ENCODE assay signal across 8 cellular contexts in the genomic region with DNA sequence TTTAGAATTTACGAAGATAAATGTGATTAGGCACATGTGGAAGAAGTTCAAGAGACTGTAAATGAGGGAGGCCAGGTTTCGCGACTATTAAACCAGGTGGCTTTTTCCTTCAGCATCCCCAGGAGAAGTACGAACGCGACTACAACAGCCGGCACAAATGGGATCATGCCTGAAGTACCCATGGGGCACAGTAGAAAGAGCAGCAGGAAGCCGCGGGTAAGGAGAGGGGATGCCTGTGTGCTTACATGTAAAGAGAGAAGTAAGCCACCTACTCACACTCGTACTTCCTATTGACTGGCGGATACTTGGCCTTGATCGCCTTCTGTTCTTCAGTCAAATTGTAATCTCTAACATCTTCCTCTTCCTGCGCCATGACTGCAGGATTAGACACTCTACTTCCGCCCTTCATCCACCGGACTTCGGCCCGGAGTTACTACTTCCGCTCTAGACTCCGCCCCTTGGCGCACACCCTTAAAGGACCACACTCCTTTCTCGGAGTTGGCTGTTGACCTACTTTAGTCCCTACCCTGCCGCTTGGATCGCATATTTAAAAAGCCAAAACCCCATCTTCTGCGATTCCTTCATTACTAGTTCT. TPM values are rescaled to one million over a fixed set of nuclear protein-coding genes. Genes with fewer than 3 reads are reported as not detected.
A peak's percentile ranks its signal among the peaks of the same experiment; 100 is the strongest.
DNase-seq lines count a peak whose midpoint lies in the region; TF ChIP-seq lines count a peak whose summit lies in the region.

A gene (minus strand): TSS at position 394 of the 595 bp plus-strand sequence. CDS start 21 bp downstream, at position 373.

- peak; percentile 73 for TF ChIP-seq POLR2A in NB4 (IDR thresholded peaks at IDR 0.05; ENCODE audit: extremely low read depth, insufficient read length)
- TF ChIP-seq POLR2A in suprapubic skin (IDR thresholded peaks at IDR 0.05), result peak in 1 of 2 donors; percentile 60

- CTCF ChIA-PET in HEK293 (lab: Yijun Ruan, JAX), result interaction anchor here (0.6 to 1.2 kb wide), 5 partner anchors 20 to 580 kb away, joined by 3 to 4 read pairs (median 3); no protein-coding TSS in a partner anchor

- POLR2A ChIA-PET in HEK293 (lab: Yijun Ruan, JAX), result interaction anchor here (0.6 to 2.1 kb wide), 19 partner anchors 9 to 1543 kb away, joined by 3 to 9 read pairs (median 4); a partner anchor contains a TSS

- peak within 1 kb of the TSS; percentile 96 for H3K27ac Mint-ChIP-seq in activated naive CD4-positive, alpha-beta T cell treated with anti-CD3 and anti-CD28 coated beads, Interleukin-2, amount 50 U/mL, for 24 hours

- H3K27ac ChIP-seq in HEK293 (ENCODE audit: extremely low read depth, low read depth, low read length), result peak within 1 kb of the TSS; percentile 86
- H3K27ac ChIP-seq in SK-N-MC, result peak within 1 kb of the TSS; percentile 100
- H3K27ac ChIP-seq in suprapubic skin, result peak within 1 kb of the TSS; percentile 99

- peaks cover 48% of the 10 kb centered on the region for H3K4me1 Mint-ChIP-seq in activated naive CD4-positive, alpha-beta T cell treated with anti-CD3 and anti-CD28 coated beads, Interleukin-2, amount 50 U/mL, for 24 hours

- H3K4me1 ChIP-seq in HEK293 (ENCODE audit: control insufficient read depth, insufficient read depth, low read length), result no peaks in the 10 kb centered on the region
- peaks cover 52% of the 10 kb centered on the region for H3K4me1 ChIP-seq in suprapubic skin

- H3K36me3 ChIP-seq in HEK293 (ENCODE audit: control insufficient read depth in 2 of 2, insufficient read depth in 1 of 2, low read length in 2 of 2) (peaks cover 19 to 44% of the 10 kb centered on the region in 2 experiments; a peak in 2 of 3 replicates), SK-N-MC (ENCODE audit: insufficient read depth, low read length) (peaks cover 37% of the 10 kb centered on the region), suprapubic skin (peaks cover 13% of the 10 kb centered on the region)

- H3K4me3 Mint-ChIP-seq in activated naive CD4-positive, alpha-beta T cell treated with anti-CD3 and anti-CD28 coated beads, Interleukin-2, amount 50 U/mL, for 24 hours, result peak within 1 kb of the TSS; percentile 91

- no peaks in the 10 kb centered on the region for H3K9me3 Mint-ChIP-seq in activated naive CD4-positive, alpha-beta T cell treated with anti-CD3 and anti-CD28 coated beads, Interleukin-2, amount 50 U/mL, for 24 hours

- peak within 1 kb of the TSS; percentile 100 for H3K9ac ChIP-seq in SK-N-MC (ENCODE audit: insufficient read length)

- no peak for TF ChIP-seq EP300 in suprapubic skin (IDR thresholded peaks at IDR 0.05)

- DNase-seq in GDM1 (lab: John Stamatoyannopoulos, UW) (peak; percentile 95), NB4 (ENCODE audit: low read depth) (peak; percentile 96), SK-N-MC (ENCODE audit: low read depth, low spot score) (peak; percentile 75), globus pallidus (ENCODE audit: low spot score) (peak; percentile 95), nucleus accumbens (lab: John Stamatoyannopoulos, UW) (peak; percentile 47 to 95 (median 82)), suprapubic skin (ENCODE audit: low spot score in 2 of 2) (peak; percentile 96 to 97)

- TF ChIP-seq CTCF in HEK293 (tag by site-specific recombination; IDR thresholded peaks at IDR 0.05) (no peak), NB4 (IDR thresholded peaks at IDR 0.05; ENCODE audit: low read depth, low read length) (no peak), suprapubic skin (IDR thresholded peaks at IDR 0.05) (no peak)

- H3K36me3 Mint-ChIP-seq in activated naive CD4-positive, alpha-beta T cell treated with anti-CD3 and anti-CD28 coated beads, Interleukin-2, amount 50 U/mL, for 24 hours, result peaks cover 14% of the 10 kb centered on the region

- no peaks in the 10 kb centered on the region for H3K27me3 Mint-ChIP-seq in activated naive CD4-positive, alpha-beta T cell treated with anti-CD3 and anti-CD28 coated beads, Interleukin-2, amount 50 U/mL, for 24 hours

- H3K4me3 ChIP-seq in HEK293 (ENCODE audit: low read depth, low read length) (peak within 1 kb of the TSS; percentile 94), NB4 (ENCODE audit: low read depth, low read length) (peak within 1 kb of the TSS; percentile 100), SK-N-MC (peak within 1 kb of the TSS; percentile 87), suprapubic skin (peak within 1 kb of the TSS; percentile 82)

- H3K27me3 ChIP-seq in suprapubic skin, result no peaks in the 10 kb centered on the region

- WGBS in suprapubic skin, result under 1% methylated on average over 24 of the region's 24 CpGs

- H3K9me3 ChIP-seq in HEK293 (ENCODE audit: control insufficient read depth, insufficient read depth, low read depth, low read length) (no peaks in the 10 kb centered on the region), SK-N-MC (ENCODE audit: low read depth, low read length) (no peaks in the 10 kb centered on the region), suprapubic skin (no peaks in the 10 kb centered on the region)

TF ChIP-seq in HEK293, 187 proteins besides CTCF, POLR2A, EP300 and RAD21 (continues in another document):
- TF ChIP-seq, protein P1, sequence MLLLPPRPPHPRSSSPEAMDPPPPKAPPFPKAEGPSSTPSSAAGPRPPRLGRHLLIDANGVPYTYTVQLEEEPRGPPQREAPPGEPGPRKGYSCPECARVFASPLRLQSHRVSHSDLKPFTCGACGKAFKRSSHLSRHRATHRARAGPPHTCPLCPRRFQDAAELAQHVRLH (tag by site-specific recombination; IDR thresholded peaks at IDR 0.05), result 0 out of 2 replicates have a peak, but pooled peaks have one; percentile 47
- TF ChIP-seq HOXA7 (CRISPR knock-in tag; IDR thresholded peaks at IDR 0.05; ENCODE audit: borderline replicate concordance) (no peak), ZNF76 (tag by site-specific recombination; IDR thresholded peaks at IDR 0.05; ENCODE audit: borderline replicate concordance, low read depth) (peak; percentile 80), ZBTB17 (tag by site-specific recombination; IDR thresholded peaks at IDR 0.05) (peak; percentile 94), ZNF16 (tag by site-specific recombination; IDR thresholded peaks at IDR 0.05; ENCODE audit: low read depth) (no peak), ZNF629 (tag by site-specific recombination; IDR thresholded peaks at IDR 0.05) (peak; percentile 36), MZF1 (tag by site-specific recombination; IDR thresholded peaks at IDR 0.05; ENCODE audit: borderline replicate concordance) (0 out of 2 replicates have a peak, but pooled peaks have one; percentile 27), ZNF660 (tag by site-specific recombination; IDR thresholded peaks at IDR 0.05) (0 out of 2 replicates have a peak, but pooled peaks have one; percentile 25), IKZF3 (tag by site-specific recombination; IDR thresholded peaks at IDR 0.05) (peak; percentile 66), KLF8 (tag by site-specific recombination; IDR thresholded peaks at IDR 0.05) (peak; percentile 18), KLF16 (tag by site-specific recombination; IDR thresholded peaks at IDR 0.05) (no peak), ZNF335 (tag by site-specific recombination; conservative IDR thresholded peaks at IDR 0.05) (peak; percentile 94), ZBTB1 (tag by site-specific recombination; IDR thresholded peaks at IDR 0.05) (no peak)
- TF ChIP-seq, protein P2, sequence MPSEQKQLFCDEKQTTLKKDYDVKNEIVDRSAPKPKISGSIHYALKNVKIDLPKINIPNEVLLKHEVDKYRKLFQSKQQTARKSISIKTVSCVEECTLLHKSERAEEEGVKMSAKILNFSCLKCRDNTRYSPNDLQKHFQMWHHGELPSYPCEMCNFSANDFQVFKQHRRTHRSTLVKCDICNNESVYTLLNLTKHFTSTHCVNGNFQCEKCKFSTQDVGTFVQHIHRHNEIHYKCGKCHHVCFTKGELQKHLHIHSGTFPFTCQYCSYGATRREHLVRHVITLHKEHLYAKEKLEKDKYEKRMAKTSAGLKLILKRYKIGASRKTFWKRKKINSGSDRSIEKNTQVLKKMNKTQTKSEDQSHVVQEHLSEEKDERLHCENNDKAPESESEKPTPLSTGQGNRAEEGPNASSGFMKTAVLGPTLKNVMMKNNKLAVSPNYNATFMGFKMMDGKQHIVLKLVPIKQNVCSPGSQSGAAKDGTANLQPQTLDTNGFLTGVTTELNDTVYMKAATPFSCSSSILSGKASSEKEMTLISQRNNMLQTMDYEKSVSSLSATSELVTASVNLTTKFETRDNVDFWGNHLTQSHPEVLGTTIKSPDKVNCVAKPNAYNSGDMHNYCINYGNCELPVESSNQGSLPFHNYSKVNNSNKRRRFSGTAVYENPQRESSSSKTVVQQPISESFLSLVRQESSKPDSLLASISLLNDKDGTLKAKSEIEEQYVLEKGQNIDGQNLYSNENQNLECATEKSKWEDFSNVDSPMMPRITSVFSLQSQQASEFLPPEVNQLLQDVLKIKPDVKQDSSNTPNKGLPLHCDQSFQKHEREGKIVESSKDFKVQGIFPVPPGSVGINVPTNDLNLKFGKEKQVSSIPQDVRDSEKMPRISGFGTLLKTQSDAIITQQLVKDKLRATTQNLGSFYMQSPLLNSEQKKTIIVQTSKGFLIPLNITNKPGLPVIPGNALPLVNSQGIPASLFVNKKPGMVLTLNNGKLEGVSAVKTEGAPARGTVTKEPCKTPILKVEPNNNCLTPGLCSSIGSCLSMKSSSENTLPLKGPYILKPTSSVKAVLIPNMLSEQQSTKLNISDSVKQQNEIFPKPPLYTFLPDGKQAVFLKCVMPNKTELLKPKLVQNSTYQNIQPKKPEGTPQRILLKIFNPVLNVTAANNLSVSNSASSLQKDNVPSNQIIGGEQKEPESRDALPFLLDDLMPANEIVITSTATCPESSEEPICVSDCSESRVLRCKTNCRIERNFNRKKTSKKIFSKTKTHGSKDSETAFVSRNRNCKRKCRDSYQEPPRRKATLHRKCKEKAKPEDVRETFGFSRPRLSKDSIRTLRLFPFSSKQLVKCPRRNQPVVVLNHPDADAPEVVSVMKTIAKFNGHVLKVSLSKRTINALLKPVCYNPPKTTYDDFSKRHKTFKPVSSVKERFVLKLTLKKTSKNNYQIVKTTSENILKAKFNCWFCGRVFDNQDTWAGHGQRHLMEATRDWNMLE (tag by site-specific recombination; conservative IDR thresholded peaks at IDR 0.05; ENCODE audit: low read depth), result peak; percentile 58; the same call in 1 of the 2 replicates
- TF ChIP-seq, protein P3, sequence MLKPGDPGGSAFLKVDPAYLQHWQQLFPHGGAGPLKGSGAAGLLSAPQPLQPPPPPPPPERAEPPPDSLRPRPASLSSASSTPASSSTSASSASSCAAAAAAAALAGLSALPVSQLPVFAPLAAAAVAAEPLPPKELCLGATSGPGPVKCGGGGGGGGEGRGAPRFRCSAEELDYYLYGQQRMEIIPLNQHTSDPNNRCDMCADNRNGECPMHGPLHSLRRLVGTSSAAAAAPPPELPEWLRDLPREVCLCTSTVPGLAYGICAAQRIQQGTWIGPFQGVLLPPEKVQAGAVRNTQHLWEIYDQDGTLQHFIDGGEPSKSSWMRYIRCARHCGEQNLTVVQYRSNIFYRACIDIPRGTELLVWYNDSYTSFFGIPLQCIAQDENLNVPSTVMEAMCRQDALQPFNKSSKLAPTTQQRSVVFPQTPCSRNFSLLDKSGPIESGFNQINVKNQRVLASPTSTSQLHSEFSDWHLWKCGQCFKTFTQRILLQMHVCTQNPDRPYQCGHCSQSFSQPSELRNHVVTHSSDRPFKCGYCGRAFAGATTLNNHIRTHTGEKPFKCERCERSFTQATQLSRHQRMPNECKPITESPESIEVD (tag by site-specific recombination; IDR thresholded peaks at IDR 0.05), result no peak

RNA-seq across cellular contexts. Expression of the gene that starts here (rescaled TPM):
- total RNA-seq in suprapubic skin, result 10 to 100 TPM; 19.2 to 29.9 (median 24.0) TPM

Comparison
In these comparisons a context has a peak if more than half of its experiments do, and no peak if none do; other contexts are left out.
1. Peak in every context shown above with its lines: DNase-seq, H3K4me3 ChIP-seq and H3K27ac ChIP-seq.